30 cellular contexts compared by ENCODE assay signal in the genomic region with DNA sequence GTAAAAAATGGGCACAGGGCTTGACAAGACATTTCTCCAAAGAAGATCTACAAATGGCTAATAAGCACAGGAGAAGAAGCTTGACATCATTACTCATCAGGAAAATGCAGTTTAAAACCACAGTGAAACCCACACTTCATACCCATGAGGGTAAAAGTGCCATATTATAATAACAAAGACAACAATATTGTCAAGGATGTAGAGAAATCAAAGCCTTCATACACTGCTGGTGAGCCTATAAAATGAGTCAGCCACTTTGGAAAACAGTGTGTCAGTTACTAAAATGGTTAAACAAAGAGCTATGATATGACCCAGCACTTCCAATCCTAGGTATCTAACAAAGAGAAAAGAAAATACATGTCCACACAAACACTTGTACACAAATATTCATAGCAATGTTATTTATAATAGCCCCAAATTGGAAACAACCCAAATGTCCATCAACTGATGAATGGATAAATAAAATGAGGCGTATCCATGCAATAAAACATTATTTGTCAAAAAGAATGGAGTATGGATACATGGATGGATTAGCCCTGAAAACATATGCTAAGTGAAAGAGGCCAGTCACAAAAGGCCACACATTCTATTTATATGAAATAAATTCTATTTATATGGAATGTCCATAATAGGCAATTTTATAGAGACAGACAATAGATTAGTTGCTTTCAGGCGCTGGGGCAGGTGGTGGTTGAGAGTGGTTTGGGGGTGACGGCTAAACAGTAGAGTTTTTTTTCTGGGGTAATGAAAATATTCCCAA. TPM values are rescaled to one million over a fixed set of nuclear protein-coding genes. Genes with fewer than 3 reads are reported as not detected.
A peak's percentile ranks its signal among the peaks of the same experiment; 100 is the strongest.
DNase-seq lines count a peak whose midpoint lies in the region; ATAC-seq and TF ChIP-seq lines count a peak whose summit lies in the region.
"Had no signal": no experiment of that assay in that cellular context is flagged by ENCODE, and none has a peak within 500 bp of the region (broad histone marks: within the 10 kb centered on the region; RNA-seq: fewer than 3 reads in every experiment).

No MANE protein-coding gene starts in this region.

- no peak for TF ChIP-seq EP300 in SK-N-SH (IDR thresholded peaks at IDR 0.05; ENCODE audit: borderline replicate concordance in 1 of 2, low read depth in 1 of 2, low read length in 1 of 2)

- H3K27me3 Mint-ChIP-seq in natural killer cell treated with Interleukin-12 subunit alpha and Interleukin-12 subunit beta and Interleukin-15 and Interleukin-18, amount 100 ng/mL, for 72 hours: peaks cover 27 to 49% of the 10 kb centered on the region in 2 donors

- no peak overlapping the region for H3K4me3 Mint-ChIP-seq in natural killer cell treated with Interleukin-12 subunit alpha and Interleukin-12 subunit beta and Interleukin-15 and Interleukin-18, amount 100 ng/mL, for 72 hours
- H3K4me3 Mint-ChIP-seq: activated CD8-positive, alpha-beta T cell treated with anti-CD3 and anti-CD28 coated beads, Interleukin-2, amount 10 ng/mL, durations not matched to agents 7 days and 5 days; stimulated activated effector memory CD8-positive, alpha-beta T cell treated with anti-CD3 and anti-CD28 coated beads, Interleukin-12 subunit alpha, Interleukin-12 subunit beta, amount 100 ng/mL, for 72 hours; T-cell had no signal

- no peak overlapping the region for H3K4me3 ChIP-seq in SK-N-SH (ENCODE audit: low read depth in 2 of 2, low read length in 1 of 2)
- H3K4me3 ChIP-seq: adrenal gland, GM12878, suprapubic skin, uterus had no signal

- CTCF ChIA-PET in SK-N-SH (lab: Yijun Ruan, JAX): interaction anchor here (1.2 to 1.4 kb wide), 2 partner anchors 12 to 20 kb away, joined by 4 to 6 read pairs; no protein-coding TSS in a partner anchor

- WGBS in SK-N-SH (ENCODE audit: low lambda C conversion rate): 58% methylated on average over 3 of the region's 3 CpGs

- no peak overlapping the region for H3K27ac Mint-ChIP-seq in natural killer cell treated with Interleukin-12 subunit alpha and Interleukin-12 subunit beta and Interleukin-15 and Interleukin-18, amount 100 ng/mL, for 72 hours
- H3K27ac Mint-ChIP-seq: activated CD8-positive, alpha-beta T cell treated with anti-CD3 and anti-CD28 coated beads, Interleukin-2, amount 10 ng/mL, durations not matched to agents 7 days and 5 days; CD14-positive monocyte; stimulated activated effector memory CD8-positive, alpha-beta T cell treated with anti-CD3 and anti-CD28 coated beads, Interleukin-12 subunit alpha, Interleukin-12 subunit beta, amount 100 ng/mL, for 72 hours; T-cell had no signal

- no peaks in the 10 kb centered on the region for H3K9me2 ChIP-seq in SK-N-SH

- H3K36me3 ChIP-seq in SK-N-SH (replicated peaks in 1 of 2; ENCODE audit: control insufficient read depth in 1 of 2, insufficient read depth in 2 of 2, low read length in 1 of 2): no peaks in the 10 kb centered on the region
- H3K36me3 ChIP-seq: adrenal gland, suprapubic skin, uterus had no signal

- H4K20me1 ChIP-seq in SK-N-SH (ENCODE audit: insufficient read depth): no peaks in the 10 kb centered on the region

- POLR2A ChIA-PET in SK-N-SH (lab: Yijun Ruan, JAX): no interaction called here

- no peak overlapping the region for H3K27ac ChIP-seq in SK-N-SH (ENCODE audit: low read depth in 2 of 2, low read length in 1 of 2)
- H3K27ac ChIP-seq: adrenal gland, KMS-11, suprapubic skin, uterus had no signal

- DNase-seq in Daoy (ENCODE audit: low read depth) (peak; percentile 79), M059J (ENCODE audit: low read depth) (peak; percentile 74), astrocyte of the hippocampus (ENCODE audit: low read depth, low spot score) (peak; percentile 38), myocyte (ENCODE audit: low read depth) (peak; percentile 49), SK-N-SH (no peak), GM19238 (ENCODE audit: insufficient read length, low spot score) (no peak)
- no peak for DNase-seq in natural killer cell treated with Interleukin-12 subunit alpha and Interleukin-12 subunit beta and Interleukin-15 and Interleukin-18, amount 100 ng/mL, for 72 hours (ENCODE audit: low spot score)
- DNase-seq: activated CD4-positive, CD25-positive, alpha-beta regulatory T cell treated with anti-CD3 and anti-CD28 coated beads, Interleukin-2, amount 50 U/mL, for 72 hours; activated CD8-positive, alpha-beta T cell treated with anti-CD3 and anti-CD28 coated beads, Interleukin-2, amount 10 ng/mL, durations not matched to agents 7 days and 5 days; activated gamma-delta T cell treated with Interleukin-2 at 50 U/mL for 16 hours; activated T-cell treated with anti-CD3 and anti-CD28 coated beads, Interleukin-2, amount 50 U/mL, for 1 hour; adrenal gland; caudate nucleus; dermis blood vessel endothelial cell; DMS 273 treated with DMSO at 0.1 percent for 48 hours; NCI-H1092; NCI-H2171; NCI-H526; OCI-M1; SHP77 treated with DMSO at 0.1 percent for 48 hours; small intestine; stimulated activated CD4-positive, alpha-beta T cell treated with anti-CD3 and anti-CD28 coated beads, Interleukin-2, amount 100 ng/mL, for 24 hours; T-cell; uterus had no signal

- no peaks in the 10 kb centered on the region for H3K36me3 Mint-ChIP-seq in natural killer cell treated with Interleukin-12 subunit alpha and Interleukin-12 subunit beta and Interleukin-15 and Interleukin-18, amount 100 ng/mL, for 72 hours
- H3K36me3 Mint-ChIP-seq: CD14-positive monocyte, T-cell had no signal

- no peak overlapping the region for H2AFZ ChIP-seq in SK-N-SH (ENCODE audit: low read depth)

- no peaks in the 10 kb centered on the region for H3K79me2 ChIP-seq in SK-N-SH (ENCODE audit: insufficient read depth)

- H3K9me3 Mint-ChIP-seq in natural killer cell treated with Interleukin-12 subunit alpha and Interleukin-12 subunit beta and Interleukin-15 and Interleukin-18, amount 100 ng/mL, for 72 hours: no peaks in the 10 kb centered on the region
- H3K9me3 Mint-ChIP-seq: stimulated activated effector memory CD8-positive, alpha-beta T cell treated with anti-CD3 and anti-CD28 coated beads, Interleukin-12 subunit alpha, Interleukin-12 subunit beta, amount 100 ng/mL, for 72 hours; T-cell had no signal

- H3K9me3 ChIP-seq in SK-N-SH: no peaks in the 10 kb centered on the region
- H3K9me3 ChIP-seq: adrenal gland, suprapubic skin, uterus had no signal

- TF ChIP-seq CTCF in SK-N-SH (IDR thresholded peaks at IDR 0.05): no peak

- H3K4me1 Mint-ChIP-seq in natural killer cell treated with Interleukin-12 subunit alpha and Interleukin-12 subunit beta and Interleukin-15 and Interleukin-18, amount 100 ng/mL, for 72 hours (ENCODE audit: low read depth in 2 of 2): no peaks in the 10 kb centered on the region
- H3K4me1 Mint-ChIP-seq: CD14-positive monocyte; stimulated activated effector memory CD8-positive, alpha-beta T cell treated with anti-CD3 and anti-CD28 coated beads, Interleukin-12 subunit alpha, Interleukin-12 subunit beta, amount 100 ng/mL, for 72 hours; T-cell had no signal

- no peak for ATAC-seq in natural killer cell treated with Interleukin-12 subunit alpha and Interleukin-12 subunit beta and Interleukin-15 and Interleukin-18, amount 100 ng/mL, for 72 hours
- no peak for ATAC-seq in GM21515 (IDR thresholded peaks at IDR 0.05; ENCODE audit: unreplicated experiment)
- ATAC-seq: activated CD8-positive, alpha-beta T cell treated with anti-CD3 and anti-CD28 coated beads, Interleukin-2, amount 10 ng/mL, durations not matched to agents 7 days and 5 days; GM12878; stimulated activated effector memory CD8-positive, alpha-beta T cell treated with anti-CD3 and anti-CD28 coated beads, Interleukin-12 subunit alpha, Interleukin-12 subunit beta, amount 100 ng/mL, for 72 hours; T-cell had no signal

- no peak overlapping the region for H3K9ac ChIP-seq in SK-N-SH
- H3K9ac ChIP-seq: KMS-11 had no signal

- TF ChIP-seq RAD21 in SK-N-SH (IDR thresholded peaks at IDR 0.05; ENCODE audit: low read length): no peak

- H3K4me1 ChIP-seq in SK-N-SH (ENCODE audit: control insufficient read depth in 1 of 2, insufficient read depth in 2 of 2, low read depth in 1 of 2, low read length in 1 of 2): no peaks in the 10 kb centered on the region
- H3K4me1 ChIP-seq: adrenal gland, suprapubic skin, uterus had no signal

- no peaks in the 10 kb centered on the region for H3F3A ChIP-seq in SK-N-SH (replicated peaks; ENCODE audit: insufficient read depth)

- no peaks in the 10 kb centered on the region for H3K27me3 ChIP-seq in SK-N-SH (ENCODE audit: insufficient read depth)
- H3K27me3 ChIP-seq: adrenal gland, uterus had no signal

- H3K4me2 ChIP-seq in SK-N-SH: no peak overlapping the region
- H3K4me2 ChIP-seq: KMS-11 had no signal

TF ChIP-seq in SK-N-SH, 30 proteins besides CTCF, POLR2A, EP300 and RAD21 (continues in another document):
- no peak for TF ChIP-seq RCOR1 (IDR thresholded peaks at IDR 0.05; ENCODE audit: low read length)
- no peak for TF ChIP-seq JUND (IDR thresholded peaks at IDR 0.05)
- TF ChIP-seq GABPA (IDR thresholded peaks at IDR 0.05; ENCODE audit: low read depth): no peak
- TF ChIP-seq SIN3A (IDR thresholded peaks at IDR 0.05; ENCODE audit: borderline replicate concordance, low read depth, low read length): no peak
- TF ChIP-seq PBX3 (IDR thresholded peaks at IDR 0.05): no peak
- no peak for TF ChIP-seq MAX (IDR thresholded peaks at IDR 0.05; ENCODE audit: low read depth)

RNA-seq across cellular contexts. Expression of gene IL20RA, which starts 11.5 kb away (rescaled TPM):
- total RNA-seq in Daoy (2014; rRNA removed; shearing (Covaris generic)): 0.27 and 0.57 TPM in 2 replicates
- total RNA-seq in M059J (2014; rRNA removed; shearing (Covaris generic)): not detected in 2 replicates
- 6.4 and 6.7 TPM in 2 replicates for total RNA-seq in myocyte
- 6.3 TPM for polyA plus RNA-seq in myocyte (2012)
- total RNA-seq in natural killer cell treated with Interleukin-12 subunit alpha and Interleukin-12 subunit beta and Interleukin-15 and Interleukin-18, amount 100 ng/mL, for 72 hours: not detected
- polyA plus RNA-seq in SK-N-SH (2012; rRNA removed): 0.10 and 0.29 TPM in 2 replicates
- polyA plus RNA-seq in SK-N-SH (2012; cell fraction: cytosol; rRNA removed): 0.30 and 0.55 TPM in 2 replicates
- polyA plus RNA-seq in SK-N-SH (2012; cell fraction: nucleus; rRNA removed): 0.10 and 0.12 TPM in 2 replicates
- total RNA-seq: activated CD8-positive, alpha-beta T cell treated with anti-CD3 and anti-CD28 coated beads, Interleukin-2, amount 10 ng/mL, durations not matched to agents 7 days and 5 days had no signal
- polyA plus RNA-seq: CD14-positive monocyte had no signal

Comparison
In these comparisons a context has a peak if more than half of its experiments do, and no peak if none do; other contexts are left out.
1. DNase-seq: peak in Daoy (single experiment), M059J (single experiment), astrocyte of the hippocampus (single experiment) and myocyte (single experiment); none in natural killer cell treated with Interleukin-12 subunit alpha and Interleukin-12 subunit beta and Interleukin-15 and Interleukin-18, amount 100 ng/mL, for 72 hours (single experiment), SK-N-SH (single experiment) and GM19238 (single experiment).